In genomic region chr7:5424689-5425506, GRCh38 we compare ENCODE assay signal across 1 cellular context.
A peak's percentile ranks its signal among the peaks of the same experiment; 100 is the strongest.
TF ChIP-seq lines count a peak whose summit lies in the region.

No MANE protein-coding gene starts in this region.

TF ChIP-seq in HepG2, 621 proteins besides CTCF, POLR2A, EP300 and RAD21 (continued from another document and continues in another):
- TF ChIP-seq, protein P1, sequence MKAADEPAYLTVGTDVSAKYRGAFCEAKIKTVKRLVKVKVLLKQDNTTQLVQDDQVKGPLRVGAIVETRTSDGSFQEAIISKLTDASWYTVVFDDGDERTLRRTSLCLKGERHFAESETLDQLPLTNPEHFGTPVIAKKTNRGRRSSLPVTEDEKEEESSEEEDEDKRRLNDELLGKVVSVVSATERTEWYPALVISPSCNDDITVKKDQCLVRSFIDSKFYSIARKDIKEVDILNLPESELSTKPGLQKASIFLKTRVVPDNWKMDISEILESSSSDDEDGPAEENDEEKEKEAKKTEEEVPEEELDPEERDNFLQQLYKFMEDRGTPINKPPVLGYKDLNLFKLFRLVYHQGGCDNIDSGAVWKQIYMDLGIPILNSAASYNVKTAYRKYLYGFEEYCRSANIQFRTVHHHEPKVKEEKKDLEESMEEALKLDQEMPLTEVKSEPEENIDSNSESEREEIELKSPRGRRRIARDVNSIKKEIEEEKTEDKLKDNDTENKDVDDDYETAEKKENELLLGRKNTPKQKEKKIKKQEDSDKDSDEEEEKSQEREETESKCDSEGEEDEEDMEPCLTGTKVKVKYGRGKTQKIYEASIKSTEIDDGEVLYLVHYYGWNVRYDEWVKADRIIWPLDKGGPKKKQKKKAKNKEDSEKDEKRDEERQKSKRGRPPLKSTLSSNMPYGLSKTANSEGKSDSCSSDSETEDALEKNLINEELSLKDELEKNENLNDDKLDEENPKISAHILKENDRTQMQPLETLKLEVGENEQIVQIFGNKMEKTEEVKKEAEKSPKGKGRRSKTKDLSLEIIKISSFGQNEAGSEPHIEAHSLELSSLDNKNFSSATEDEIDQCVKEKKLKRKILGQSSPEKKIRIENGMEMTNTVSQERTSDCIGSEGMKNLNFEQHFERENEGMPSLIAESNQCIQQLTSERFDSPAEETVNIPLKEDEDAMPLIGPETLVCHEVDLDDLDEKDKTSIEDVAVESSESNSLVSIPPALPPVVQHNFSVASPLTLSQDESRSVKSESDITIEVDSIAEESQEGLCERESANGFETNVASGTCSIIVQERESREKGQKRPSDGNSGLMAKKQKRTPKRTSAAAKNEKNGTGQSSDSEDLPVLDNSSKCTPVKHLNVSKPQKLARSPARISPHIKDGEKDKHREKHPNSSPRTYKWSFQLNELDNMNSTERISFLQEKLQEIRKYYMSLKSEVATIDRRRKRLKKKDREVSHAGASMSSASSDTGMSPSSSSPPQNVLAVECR (CRISPR knock-in tag; IDR thresholded peaks at IDR 0.05; ENCODE audit: borderline replicate concordance): peak; percentile 18
- peak; percentile 88 to 94 for TF ChIP-seq MAFK (conservative IDR thresholded peaks at IDR 0.05 in 1 of 2, IDR thresholded peaks at IDR 0.05 in 1 of 2; ENCODE audit: low read length in 2 of 2)
- no peak for TF ChIP-seq CENPX (CRISPR knock-in tag; IDR thresholded peaks at IDR 0.05)
- TF ChIP-seq, protein P2, sequence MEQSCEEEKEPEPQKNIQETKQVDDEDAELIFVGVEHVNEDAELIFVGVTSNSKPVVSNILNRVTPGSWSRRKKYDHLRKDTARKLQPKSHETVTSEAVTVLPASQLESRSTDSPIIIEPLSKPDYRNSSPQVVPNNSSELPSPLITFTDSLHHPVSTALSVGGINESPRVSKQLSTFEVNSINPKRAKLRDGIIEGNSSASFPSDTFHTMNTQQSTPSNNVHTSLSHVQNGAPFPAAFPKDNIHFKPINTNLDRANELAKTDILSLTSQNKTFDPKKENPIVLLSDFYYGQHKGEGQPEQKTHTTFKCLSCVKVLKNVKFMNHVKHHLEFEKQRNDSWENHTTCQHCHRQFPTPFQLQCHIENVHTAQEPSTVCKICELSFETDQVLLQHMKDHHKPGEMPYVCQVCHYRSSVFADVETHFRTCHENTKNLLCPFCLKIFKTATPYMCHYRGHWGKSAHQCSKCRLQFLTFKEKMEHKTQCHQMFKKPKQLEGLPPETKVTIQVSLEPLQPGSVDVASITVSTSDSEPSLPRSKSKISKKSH (CRISPR knock-in tag; IDR thresholded peaks at IDR 0.05; ENCODE audit: borderline replicate concordance): no peak
- no peak for TF ChIP-seq RNF2 (conservative IDR thresholded peaks at IDR 0.05; ENCODE audit: low read depth)
- no peak for TF ChIP-seq TRIM24 (CRISPR knock-in tag; IDR thresholded peaks at IDR 0.05)
- TF ChIP-seq ZNF792 (CRISPR knock-in tag; IDR thresholded peaks at IDR 0.05): no peak
- no peak for TF ChIP-seq SIX4 (CRISPR knock-in tag; IDR thresholded peaks at IDR 0.05)
- TF ChIP-seq MYC (CRISPR knock-in tag; IDR thresholded peaks at IDR 0.05; ENCODE audit: borderline replicate concordance): no peak
- no peak for TF ChIP-seq CHD4 (IDR thresholded peaks at IDR 0.05; ENCODE audit: borderline replicate concordance, low read length)
- TF ChIP-seq ZNF709 (CRISPR knock-in tag; IDR thresholded peaks at IDR 0.05): no peak
- no peak for TF ChIP-seq SKIL (CRISPR knock-in tag; IDR thresholded peaks at IDR 0.05; ENCODE audit: borderline replicate concordance)
- TF ChIP-seq TCF12 (IDR thresholded peaks at IDR 0.05): no peak
- TF ChIP-seq TCF12 (CRISPR knock-in tag; IDR thresholded peaks at IDR 0.05): no peak
- no peak for TF ChIP-seq CHD2 (IDR thresholded peaks at IDR 0.05; ENCODE audit: low read depth, low read length)
- TF ChIP-seq BHLHE40 (IDR thresholded peaks at IDR 0.05; ENCODE audit: low read length): no peak
- no peak for TF ChIP-seq BCL6 (CRISPR knock-in tag; IDR thresholded peaks at IDR 0.05)
- TF ChIP-seq, protein P3, sequence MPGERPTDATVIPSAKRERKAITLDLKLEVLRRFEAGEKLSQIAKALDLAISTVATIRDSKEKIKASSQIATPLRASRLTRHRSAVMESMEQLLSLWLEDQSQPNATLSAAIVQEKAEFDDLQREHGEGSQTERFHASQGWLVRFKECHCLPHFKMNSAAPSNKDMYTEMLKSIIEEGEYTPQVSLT (CRISPR knock-in tag; IDR thresholded peaks at IDR 0.05; ENCODE audit: borderline replicate concordance, low read depth): no peak
- TF ChIP-seq TBP (CRISPR knock-in tag; IDR thresholded peaks at IDR 0.05): no peak
- no peak for TF ChIP-seq NR2F6 (IDR thresholded peaks at IDR 0.05)
- TF ChIP-seq NR2F6 (CRISPR knock-in tag; IDR thresholded peaks at IDR 0.05): no peak
- no peak for TF ChIP-seq LRRFIP1 (CRISPR knock-in tag; conservative IDR thresholded peaks at IDR 0.05)
- no peak for TF ChIP-seq ZNF34 (CRISPR knock-in tag; IDR thresholded peaks at IDR 0.05; ENCODE audit: borderline replicate concordance)
- TF ChIP-seq SIN3A (IDR thresholded peaks at IDR 0.05; ENCODE audit: borderline replicate concordance, low read depth, low read length): no peak
- no peak for TF ChIP-seq ZNF460 (CRISPR knock-in tag; IDR thresholded peaks at IDR 0.05; ENCODE audit: borderline replicate concordance)
- TF ChIP-seq POLR2AphosphoS5 (IDR thresholded peaks at IDR 0.05; ENCODE audit: low read depth, low read length): no peak; the same call in 1 of the 2 replicates
- no peak for TF ChIP-seq CREB1 (IDR thresholded peaks at IDR 0.05)
- 0 out of 2 replicates have a peak, but pooled peaks have one; percentile 41 for TF ChIP-seq CREB1 (CRISPR knock-in tag; IDR thresholded peaks at IDR 0.05)
- 0 out of 2 replicates have a peak, but pooled peaks have one; percentile 18 for TF ChIP-seq ZBTB37 (CRISPR knock-in tag; IDR thresholded peaks at IDR 0.05)
- TF ChIP-seq NR2F1 (CRISPR knock-in tag; IDR thresholded peaks at IDR 0.05): 0 out of 4 replicates have a peak, but pooled peaks of 1 of the 2 experiments have one; percentile 1
- no peak for TF ChIP-seq ZNF724P (CRISPR knock-in tag; IDR thresholded peaks at IDR 0.05; ENCODE audit: borderline replicate concordance)
- TF ChIP-seq PRDM4 (CRISPR knock-in tag; IDR thresholded peaks at IDR 0.05; ENCODE audit: borderline replicate concordance): no peak
- TF ChIP-seq TAF15 (IDR thresholded peaks at IDR 0.05; ENCODE audit: low read depth, low read length, poor library complexity, severe bottlenecking): no peak
- TF ChIP-seq ZNF33A (CRISPR knock-in tag; IDR thresholded peaks at IDR 0.05; ENCODE audit: borderline replicate concordance): no peak
- TF ChIP-seq ASH2L (IDR thresholded peaks at IDR 0.05; ENCODE audit: insufficient read length, low read depth, low read length): peak; percentile 46
- no peak for TF ChIP-seq ZNF326 (CRISPR knock-in tag; IDR thresholded peaks at IDR 0.05; ENCODE audit: borderline replicate concordance)
- no peak for TF ChIP-seq HMG20A (CRISPR knock-in tag; IDR thresholded peaks at IDR 0.05; ENCODE audit: borderline replicate concordance)
- no peak for TF ChIP-seq TAF1 (CRISPR knock-in tag; IDR thresholded peaks at IDR 0.05)
- TF ChIP-seq, protein P4, sequence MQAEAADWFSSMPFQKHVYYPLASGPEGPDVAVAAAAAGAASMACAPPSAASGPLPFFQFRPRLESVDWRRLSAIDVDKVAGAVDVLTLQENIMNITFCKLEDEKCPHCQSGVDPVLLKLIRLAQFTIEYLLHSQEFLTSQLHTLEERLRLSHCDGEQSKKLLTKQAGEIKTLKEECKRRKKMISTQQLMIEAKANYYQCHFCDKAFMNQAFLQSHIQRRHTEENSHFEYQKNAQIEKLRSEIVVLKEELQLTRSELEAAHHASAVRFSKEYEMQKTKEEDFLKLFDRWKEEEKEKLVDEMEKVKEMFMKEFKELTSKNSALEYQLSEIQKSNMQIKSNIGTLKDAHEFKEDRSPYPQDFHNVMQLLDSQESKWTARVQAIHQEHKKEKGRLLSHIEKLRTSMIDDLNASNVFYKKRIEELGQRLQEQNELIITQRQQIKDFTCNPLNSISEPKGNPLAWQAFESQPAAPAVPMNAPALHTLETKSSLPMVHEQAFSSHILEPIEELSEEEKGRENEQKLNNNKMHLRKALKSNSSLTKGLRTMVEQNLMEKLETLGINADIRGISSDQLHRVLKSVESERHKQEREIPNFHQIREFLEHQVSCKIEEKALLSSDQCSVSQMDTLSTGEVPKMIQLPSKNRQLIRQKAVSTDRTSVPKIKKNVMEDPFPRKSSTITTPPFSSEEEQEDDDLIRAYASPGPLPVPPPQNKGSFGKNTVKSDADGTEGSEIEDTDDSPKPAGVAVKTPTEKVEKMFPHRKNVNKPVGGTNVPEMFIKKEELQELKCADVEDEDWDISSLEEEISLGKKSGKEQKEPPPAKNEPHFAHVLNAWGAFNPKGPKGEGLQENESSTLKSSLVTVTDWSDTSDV (CRISPR knock-in tag; IDR thresholded peaks at IDR 0.05): no peak
- peak; percentile 0; the same call in 1 of the 2 replicates for TF ChIP-seq YEATS4 (CRISPR knock-in tag; IDR thresholded peaks at IDR 0.05; ENCODE audit: borderline replicate concordance)
- no peak for TF ChIP-seq ZNF331 (CRISPR knock-in tag; IDR thresholded peaks at IDR 0.05)
- TF ChIP-seq ZBTB3 (CRISPR knock-in tag; IDR thresholded peaks at IDR 0.05; ENCODE audit: borderline replicate concordance, low read depth): no peak
- TF ChIP-seq, protein P5, sequence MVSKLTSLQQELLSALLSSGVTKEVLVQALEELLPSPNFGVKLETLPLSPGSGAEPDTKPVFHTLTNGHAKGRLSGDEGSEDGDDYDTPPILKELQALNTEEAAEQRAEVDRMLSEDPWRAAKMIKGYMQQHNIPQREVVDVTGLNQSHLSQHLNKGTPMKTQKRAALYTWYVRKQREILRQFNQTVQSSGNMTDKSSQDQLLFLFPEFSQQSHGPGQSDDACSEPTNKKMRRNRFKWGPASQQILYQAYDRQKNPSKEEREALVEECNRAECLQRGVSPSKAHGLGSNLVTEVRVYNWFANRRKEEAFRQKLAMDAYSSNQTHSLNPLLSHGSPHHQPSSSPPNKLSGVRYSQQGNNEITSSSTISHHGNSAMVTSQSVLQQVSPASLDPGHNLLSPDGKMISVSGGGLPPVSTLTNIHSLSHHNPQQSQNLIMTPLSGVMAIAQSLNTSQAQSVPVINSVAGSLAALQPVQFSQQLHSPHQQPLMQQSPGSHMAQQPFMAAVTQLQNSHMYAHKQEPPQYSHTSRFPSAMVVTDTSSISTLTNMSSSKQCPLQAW (CRISPR knock-in tag; IDR thresholded peaks at IDR 0.05): no peak
- no peak for TF ChIP-seq ARNTL (CRISPR knock-in tag; IDR thresholded peaks at IDR 0.05)
- no peak for TF ChIP-seq NBN (conservative IDR thresholded peaks at IDR 0.05)
- no peak for TF ChIP-seq ZNF263 (CRISPR knock-in tag; IDR thresholded peaks at IDR 0.05)
- no peak; the same call in none of the 2 replicates for TF ChIP-seq ISL2 (CRISPR knock-in tag; IDR thresholded peaks at IDR 0.05)
- no peak for TF ChIP-seq ZNF343 (CRISPR knock-in tag; IDR thresholded peaks at IDR 0.05)
- TF ChIP-seq ZC3H4 (CRISPR knock-in tag; IDR thresholded peaks at IDR 0.05; ENCODE audit: borderline replicate concordance): peak; percentile 95; the same call in 1 of the 2 replicates
- TF ChIP-seq CC2D1A (CRISPR knock-in tag; IDR thresholded peaks at IDR 0.05): no peak
